ENCODE assay signal across 16 cellular contexts in genomic region chr6:105107207-105107606, GRCh38.
DNase-seq lines count a peak whose midpoint lies in the region; ATAC-seq and TF ChIP-seq lines count a peak whose summit lies in the region.
"Had no signal": no experiment of that assay in that cellular context is flagged by ENCODE, and none has a peak within 500 bp of the region (broad histone marks: within the 10 kb centered on the region; RNA-seq: fewer than 3 reads in every experiment).

No MANE protein-coding gene starts in this region.

- intact Hi-C loops in Right ventricle myocardium superior (cut with DNase I), result no loop called here

- no peaks in the 10 kb centered on the region for H3K36me3 ChIP-seq in adipocyte (ENCODE audit: control insufficient read depth, insufficient read depth, low read length, severe bottlenecking)
- H3K36me3 ChIP-seq in osteoblast (ENCODE audit: insufficient read depth, low read length), result no peaks in the 10 kb centered on the region

- H3K4me1 ChIP-seq in adipocyte (ENCODE audit: control insufficient read depth, insufficient read depth, low read length), result no peaks in the 10 kb centered on the region
- H3K4me1 ChIP-seq in osteoblast (ENCODE audit: insufficient read depth, low read length), result no peaks in the 10 kb centered on the region
- H3K4me1 ChIP-seq: BLaER1 treated with 17β-estradiol and CSF1 and Interleukin-3, amounts not matched to agents 10 nM and 100 nM had no signal

- H3K27ac ChIP-seq in osteoblast (ENCODE audit: low read depth, low read length), result no peak overlapping the region
- H3K27ac ChIP-seq: BLaER1 treated with 17β-estradiol and CSF1 and Interleukin-3, amounts not matched to agents 10 nM and 100 nM had no signal

- H4K20me1 ChIP-seq in osteoblast (ENCODE audit: insufficient read depth, low read length), result no peaks in the 10 kb centered on the region
- H4K20me1 ChIP-seq: BLaER1 treated with 17β-estradiol and CSF1 and Interleukin-3, amounts not matched to agents 10 nM and 100 nM had no signal

- DNase-seq in DMS53 (lab: John Stamatoyannopoulos, UW) (peak; percentile 5), DMS53 treated with DMSO at 0.1 percent for 48 hours (lab: John Stamatoyannopoulos, UW; ENCODE audit: unreplicated experiment) (no peak), adipocyte (ENCODE audit: low read depth) (peak; percentile 20), osteoblast (ENCODE audit: insufficient read length, low spot score, missing footprints) (peak; percentile 81), AG08395 (ENCODE audit: low spot score) (no peak), Right ventricle myocardium superior (no peak)
- DNase-seq: 8988T; Calu3; CD4-positive, CD25-positive, alpha-beta regulatory T cell; DMS 273 treated with DMSO at 0.1 percent for 48 hours; DMS79 treated with DMSO at 0.1 percent for 48 hours; EL; HCEC 1CT; HFFc6 had no signal

- no peaks in the 10 kb centered on the region for H3K79me2 ChIP-seq in osteoblast (ENCODE audit: insufficient read depth, low read length)

- H3K27me3 ChIP-seq in adipocyte (replicated peaks; ENCODE audit: control insufficient read depth, insufficient read depth, low read length) (no peaks in the 10 kb centered on the region), osteoblast (ENCODE audit: insufficient read depth, low read length) (no peaks in the 10 kb centered on the region)
- H3K27me3 ChIP-seq: BLaER1 treated with 17β-estradiol and CSF1 and Interleukin-3, amounts not matched to agents 10 nM and 100 nM had no signal

- no peak for TF ChIP-seq CTCF in osteoblast (IDR thresholded peaks at IDR 0.05; ENCODE audit: extremely low read depth, low read depth, low read length)

- H2AFZ ChIP-seq in osteoblast (ENCODE audit: low read length), result no peak overlapping the region

- H3K9me3 ChIP-seq in adipocyte (ENCODE audit: control insufficient read depth, low read length), result no peaks in the 10 kb centered on the region
- H3K9me3 ChIP-seq in osteoblast (ENCODE audit: low read depth, low read length), result no peaks in the 10 kb centered on the region
- H3K9me3 ChIP-seq: BLaER1 treated with 17β-estradiol and CSF1 and Interleukin-3, amounts not matched to agents 10 nM and 100 nM had no signal

- H3K9ac ChIP-seq in adipocyte (ENCODE audit: low read length), result no peak overlapping the region
- H3K9ac ChIP-seq: BLaER1 treated with 17β-estradiol and CSF1 and Interleukin-3, amounts not matched to agents 10 nM and 100 nM had no signal

- ATAC-seq in GM19467 (IDR thresholded peaks at IDR 0.05; ENCODE audit: unreplicated experiment) (no peak), Right ventricle myocardium superior (ENCODE audit: poor library complexity) (no peak)

- no peak overlapping the region for H3K4me2 ChIP-seq in osteoblast (ENCODE audit: insufficient read depth, low read length)
- H3K4me2 ChIP-seq: BLaER1 treated with 17β-estradiol and CSF1 and Interleukin-3, amounts not matched to agents 10 nM and 100 nM had no signal

- H3K4me3 ChIP-seq in adipocyte (ENCODE audit: low read length), result no peak overlapping the region
- no peak overlapping the region for H3K4me3 ChIP-seq in osteoblast (ENCODE audit: insufficient read depth, low read length)
- H3K4me3 ChIP-seq: BLaER1 treated with 17β-estradiol and CSF1 and Interleukin-3, amounts not matched to agents 10 nM and 100 nM had no signal

Comparison
In these comparisons a context has a peak if more than half of its experiments do, and no peak if none do; other contexts are left out.
1. DNase-seq: peak in DMS53 (single experiment), adipocyte (single experiment) and osteoblast (single experiment); none in DMS53 treated with DMSO at 0.1 percent for 48 hours (single experiment), AG08395 (single experiment) and Right ventricle myocardium superior (single experiment).